19 cellular contexts compared by ENCODE assay signal in genomic region chr1:34843392-34844251, GRCh38. TPM values are rescaled to one million over a fixed set of nuclear protein-coding genes. Genes with fewer than 3 reads are reported as not detected.
A peak's percentile ranks its signal among the peaks of the same experiment; 100 is the strongest.
DNase-seq lines count a peak whose midpoint lies in the region; ATAC-seq, FAIRE-seq and TF ChIP-seq lines count a peak whose summit lies in the region.
"Had no signal": no experiment of that assay in that cellular context is flagged by ENCODE, and none has a peak within 500 bp of the region (broad histone marks: within the 10 kb centered on the region; RNA-seq: fewer than 3 reads in every experiment).

No MANE protein-coding gene starts in this region.

- TF ChIP-seq CTCF in GM23338 (conservative IDR thresholded peaks at IDR 0.05; ENCODE audit: low read depth in 2 of 2) (no peak), PC-9 (conservative IDR thresholded peaks at IDR 0.05) (no peak), esophagus muscularis mucosa (IDR thresholded peaks at IDR 0.05) (no peak), neural crest cell (conservative IDR thresholded peaks at IDR 0.05) (no peak)

- H3K4me2 ChIP-seq in GM23338 (peak overlapping the region; percentile 55), PC-9 (peak overlapping the region; percentile 36; the same call in 1 of the 2 replicates)
- H3K4me2 ChIP-seq: KMS-11 had no signal

- BruUV-seq in PC-9 (replicated peaks; lab: Mats Ljungman, UMichigan) = no TSS peak

- H4K20me1 ChIP-seq in GM23338 (replicated peaks; ENCODE audit: insufficient read depth) = no peaks in the 10 kb centered on the region
- H4K20me1 ChIP-seq in PC-9 (ENCODE audit: insufficient read depth) = no peaks in the 10 kb centered on the region; the same call in none of the 2 replicates

- TF ChIP-seq POLR2A in esophagus muscularis mucosa (IDR thresholded peaks at IDR 0.05; ENCODE audit: low read depth) = no peak

- ATAC-seq in GM23338 (no peak; the same call in 2 of the 3 replicates), HG03175 (IDR thresholded peaks at IDR 0.05; ENCODE audit: unreplicated experiment) (no peak)

- H3K4me1 Mint-ChIP-seq in GM23338 = peaks cover 27% of the 10 kb centered on the region
- peaks cover 73% of the 10 kb centered on the region for H3K4me1 Mint-ChIP-seq in neural crest cell

- H3K9me2 ChIP-seq in GM23338 (ENCODE audit: insufficient read depth) (0 out of 2 replicates have a peak, but pooled peaks cover 5% of the 10 kb centered on the region), PC-9 (ENCODE audit: insufficient read depth) (no peaks in the 10 kb centered on the region)

- H3K9me3 Mint-ChIP-seq in GM23338 (no peaks in the 10 kb centered on the region), neural crest cell (no peaks in the 10 kb centered on the region)
- H3K9me3 Mint-ChIP-seq: activated CD4-positive, alpha-beta memory T cell treated with anti-CD3 and anti-CD28 coated beads, Interleukin-2, amount 10 ng/mL, durations not matched to agents 7 days and 5 days; mesothelial cell of epicardium had no signal

- intact Hi-C loops in PC-9 (cut with micrococcal nuclease; ENCODE audit: unreplicated experiment) = no loop called here
- intact Hi-C loops in esophagus muscularis mucosa (cut with DNase I) = no loop called here

- H3K9me3 ChIP-seq in PC-9 (ENCODE audit: insufficient read depth, low read depth) (no peaks in the 10 kb centered on the region), esophagus muscularis mucosa (no peaks in the 10 kb centered on the region), small intestine (ENCODE audit: control insufficient read depth, low read depth) (no peaks in the 10 kb centered on the region)
- H3K9me3 ChIP-seq in effector memory CD4-positive, alpha-beta T cell (ENCODE audit: control insufficient read depth, low read length) = no peaks in the 10 kb centered on the region

- H3K27me3 Mint-ChIP-seq in GM23338 (ENCODE audit: insufficient read depth, low read depth, poor library complexity) (peaks cover 1% of the 10 kb centered on the region), neural crest cell (ENCODE audit: low read depth) (no peaks in the 10 kb centered on the region)
- H3K27me3 Mint-ChIP-seq: activated CD4-positive, alpha-beta memory T cell treated with anti-CD3 and anti-CD28 coated beads, Interleukin-2, amount 10 ng/mL, durations not matched to agents 7 days and 5 days had no signal

- H3K4me3 ChIP-seq in GM23338 (no peak overlapping the region), PC-9 (no peak overlapping the region), esophagus muscularis mucosa (no peak overlapping the region), small intestine (ENCODE audit: low read depth in 1 of 2, low read length in 2 of 2) (no peak overlapping the region)
- H3K4me3 ChIP-seq in effector memory CD4-positive, alpha-beta T cell (ENCODE audit: insufficient read depth, low read depth, low read length, poor library complexity, severe bottlenecking) = no peak overlapping the region

- CTCF ChIA-PET in PC-9 (lab: Charles Lee) = no interaction called here

- H3K27me3 ChIP-seq in GM23338 (ENCODE audit: insufficient read depth) = no peaks in the 10 kb centered on the region
- H3K27me3 ChIP-seq in PC-9 (ENCODE audit: insufficient read depth, low read depth) = no peaks in the 10 kb centered on the region
- H3K27me3 ChIP-seq in esophagus muscularis mucosa = no peaks in the 10 kb centered on the region
- H3K27me3 ChIP-seq in small intestine (ENCODE audit: control insufficient read depth in 2 of 2, insufficient read depth in 2 of 2, low read length in 2 of 2) = no peaks in the 10 kb centered on the region
- H3K27me3 ChIP-seq in effector memory CD4-positive, alpha-beta T cell (replicated peaks; ENCODE audit: control insufficient read depth, insufficient read depth, low read length, poor library complexity, severe bottlenecking) = no peaks in the 10 kb centered on the region

- H2AFZ ChIP-seq in GM23338 = no peak overlapping the region
- no peak overlapping the region for H2AFZ ChIP-seq in PC-9

- H3K27ac Mint-ChIP-seq in GM23338 (no peak overlapping the region), neural crest cell (ENCODE audit: unreplicated experiment) (peak overlapping the region; percentile 99)
- H3K27ac Mint-ChIP-seq: activated CD4-positive, alpha-beta memory T cell treated with anti-CD3 and anti-CD28 coated beads, Interleukin-2, amount 10 ng/mL, durations not matched to agents 7 days and 5 days; mesothelial cell of epicardium had no signal

- 70% methylated on average over 14 of the region's 14 CpGs for WGBS in esophagus muscularis mucosa
- WGBS in small intestine, 3 donors = 66 to 78% (median 75%) methylated on average over 14 of the region's 14 CpGs

- no peak for FAIRE-seq in small intestine (lab: Jason Lieb, UNC)
- FAIRE-seq: bronchial epithelial cell had no signal

- peaks cover 27% of the 10 kb centered on the region for H3K4me1 ChIP-seq in GM23338 (ENCODE audit: insufficient read depth)
- peaks cover 16% of the 10 kb centered on the region for H3K4me1 ChIP-seq in PC-9 (replicated peaks; ENCODE audit: insufficient read depth)
- peaks cover 43 to 59% (median 54%) of the 10 kb centered on the region in 4 donors for H3K4me1 ChIP-seq in esophagus muscularis mucosa
- no peaks in the 10 kb centered on the region for H3K4me1 ChIP-seq in small intestine (ENCODE audit: control insufficient read depth in 2 of 2, insufficient read depth in 1 of 2, low read depth in 1 of 2, low read length in 1 of 2)
- H3K4me1 ChIP-seq in effector memory CD4-positive, alpha-beta T cell (ENCODE audit: control insufficient read depth, insufficient read depth, low read length, poor library complexity, severe bottlenecking) = no peaks in the 10 kb centered on the region

- no peak overlapping the region; the same call in 2 of the 3 replicates for H3K4me3 Mint-ChIP-seq in GM23338
- H3K4me3 Mint-ChIP-seq in neural crest cell = peak overlapping the region; percentile 76
- H3K4me3 Mint-ChIP-seq: activated CD4-positive, alpha-beta memory T cell treated with anti-CD3 and anti-CD28 coated beads, Interleukin-2, amount 10 ng/mL, durations not matched to agents 7 days and 5 days; mesothelial cell of epicardium had no signal

- no peak for TF ChIP-seq EP300 in esophagus muscularis mucosa (IDR thresholded peaks at IDR 0.05)

- no peaks in the 10 kb centered on the region for H3F3A ChIP-seq in GM23338 (replicated peaks; ENCODE audit: low read depth)
- no peaks in the 10 kb centered on the region for H3F3A ChIP-seq in PC-9 (ENCODE audit: insufficient read depth, low read depth)

- H3K36me3 ChIP-seq in GM23338 (ENCODE audit: insufficient read depth) = no peaks in the 10 kb centered on the region
- H3K36me3 ChIP-seq in PC-9 (ENCODE audit: low read depth) = no peaks in the 10 kb centered on the region
- peaks cover 0 to 12% (median 3%) of the 10 kb centered on the region in 4 donors for H3K36me3 ChIP-seq in esophagus muscularis mucosa
- H3K36me3 ChIP-seq in small intestine (ENCODE audit: control insufficient read depth in 2 of 2, insufficient read depth in 2 of 2, low read length in 2 of 2) = no peaks in the 10 kb centered on the region
- H3K36me3 ChIP-seq in effector memory CD4-positive, alpha-beta T cell (ENCODE audit: control insufficient read depth, insufficient read depth, low read length) = peaks cover 6% of the 10 kb centered on the region

- peaks cover 3% of the 10 kb centered on the region; the same call in 2 of the 3 replicates for H3K36me3 Mint-ChIP-seq in GM23338 (ENCODE audit: low read depth)
- peaks cover 6% of the 10 kb centered on the region for H3K36me3 Mint-ChIP-seq in neural crest cell (ENCODE audit: low read depth)

- H3K27ac ChIP-seq in GM23338 (ENCODE audit: low read depth) = no peak overlapping the region
- no peak overlapping the region for H3K27ac ChIP-seq in PC-9
- H3K27ac ChIP-seq in esophagus muscularis mucosa (replicated peaks in 1 of 4) = peak overlapping the region in 3 of 4 donors; percentile 10 to 54 (median 28)
- H3K27ac ChIP-seq in small intestine (ENCODE audit: low read depth in 1 of 2, low read length in 1 of 2) = peak overlapping the region in 1 of 2 donors; percentile 32
- H3K27ac ChIP-seq in effector memory CD4-positive, alpha-beta T cell (ENCODE audit: insufficient read depth, low read length, poor library complexity, severe bottlenecking) = no peak overlapping the region
- H3K27ac ChIP-seq: KMS-11 had no signal

- DNase-seq in GM23338 (ENCODE audit: low spot score) (no peak), PC-9 (no peak), esophagus muscularis mucosa (ENCODE audit: extremely low spot score) (no peak), neural crest cell (ENCODE audit: low read depth, low spot score) (peak; percentile 29), DMS114 treated with DMSO at 0.1 percent for 48 hours (lab: John Stamatoyannopoulos, UW; ENCODE audit: unreplicated experiment) (no peak), small intestine (no peak)
- DNase-seq in effector memory CD4-positive, alpha-beta T cell = no peak
- DNase-seq: activated CD4-positive, alpha-beta memory T cell treated with anti-CD3 and anti-CD28 coated beads, Interleukin-2, amount 10 ng/mL, durations not matched to agents 7 days and 5 days; activated naive CD4-positive, alpha-beta T cell; DND-41; NCI-H187; NCI-H526 treated with DMSO at 0.1 percent for 48 hours; stimulated activated CD4-positive, alpha-beta T cell treated with anti-CD3 and anti-CD28 coated beads, Interleukin-1b, Interleukin-23, amount 100 ng/mL, for 48 hours; T-helper 2 cell had no signal

- POLR2A ChIA-PET in PC-9 (lab: Charles Lee; ENCODE audit: unreplicated experiment) = no interaction called here

- H3K79me2 ChIP-seq in GM23338 (replicated peaks; ENCODE audit: insufficient read depth) (no peaks in the 10 kb centered on the region), PC-9 (ENCODE audit: low read depth) (no peaks in the 10 kb centered on the region)

RNA-seq across cellular contexts. Expression of gene SMIM12, which starts 15.9 kb away (rescaled TPM):
- total RNA-seq in GM23338 (2014; rRNA removed; shearing (Covaris generic)) = 25.3 and 28.5 TPM in 2 replicates
- 22.3 and 22.7 TPM in 2 replicates for polyA plus RNA-seq in GM23338 (2016; fragmentation: Nextera tagmentation; extraction: Ambion mirVana)
- total RNA-seq in PC-9 (2021) = 17.4 and 19.3 TPM in 2 replicates
- 10 to 100 TPM; 29.5 to 45.4 (median 39.0) TPM for total RNA-seq in esophagus muscularis mucosa
- 43.2 and 45.4 TPM in 2 replicates for total RNA-seq in neural crest cell
- 10 to 100 TPM; 26.6 to 53.2 (median 40.0) TPM for polyA plus RNA-seq in small intestine

RNA-seq across cellular contexts. Expression of gene GJA4, which starts 50.8 kb away (rescaled TPM):
- 1.7 and 2.2 TPM in 2 replicates for total RNA-seq in GM23338 (2014; rRNA removed; shearing (Covaris generic))
- 0.82 and 0.95 TPM in 2 replicates for polyA plus RNA-seq in GM23338 (2016; fragmentation: Nextera tagmentation; extraction: Ambion mirVana)
- total RNA-seq in PC-9 (2021) = not detected in 2 replicates
- 10 to 100 TPM in 3 of 4 donors, 1 to 10 TPM in 1; 5.8 to 41.0 (median 28.0) TPM for total RNA-seq in esophagus muscularis mucosa
- total RNA-seq in neural crest cell = 20.2 and 22.3 TPM in 2 replicates
- polyA plus RNA-seq in small intestine = 10 to 100 TPM in 1 of 3 donors, under 1 TPM in 1, not detected in 1; 0.81 to 16.8 TPM
- total RNA-seq: activated CD4-positive, alpha-beta memory T cell treated with anti-CD3 and anti-CD28 coated beads, Interleukin-2, amount 10 ng/mL, durations not matched to agents 7 days and 5 days; bronchial epithelial cell; mesothelial cell of epicardium; RPMI7951 had no signal

Comparison
In these comparisons a context has a peak if more than half of its experiments do, and no peak if none do; other contexts are left out.
1. H3K27ac ChIP-seq: peak in esophagus muscularis mucosa (3 of 4); none in GM23338 (single experiment), PC-9 (single experiment) and effector memory CD4-positive, alpha-beta T cell (single experiment).